Comparison of ENCODE assay signal across 1 cellular context in genomic region chr4:117164338-117164737, GRCh38.
TF ChIP-seq lines count a peak whose summit lies in the region.

No MANE protein-coding gene starts in this region.

TF ChIP-seq in SK-N-SH treated with all-trans-retinoic acid at 6 μM for 48 hours, 23 proteins besides CTCF, POLR2A, EP300 and RAD21 (continued from another document):
- TF ChIP-seq PATZ1 (CRISPR knock-in tag; IDR thresholded peaks at IDR 0.05; ENCODE audit: borderline replicate concordance), result no peak
- TF ChIP-seq ZFP30 (CRISPR knock-in tag; IDR thresholded peaks at IDR 0.05), result no peak
- no peak for TF ChIP-seq POU6F1 (CRISPR knock-in tag; IDR thresholded peaks at IDR 0.05; ENCODE audit: borderline replicate concordance, low read depth)
- no peak for TF ChIP-seq ZNF8 (CRISPR knock-in tag; IDR thresholded peaks at IDR 0.05)
- TF ChIP-seq ZFP3 (CRISPR knock-in tag; IDR thresholded peaks at IDR 0.05), result no peak
- no peak for TF ChIP-seq ARNTL (CRISPR knock-in tag; IDR thresholded peaks at IDR 0.05; ENCODE audit: borderline replicate concordance, low read depth)
- TF ChIP-seq SNAI2 (CRISPR knock-in tag; IDR thresholded peaks at IDR 0.05), result no peak
- no peak for TF ChIP-seq TOX (CRISPR knock-in tag; IDR thresholded peaks at IDR 0.05; ENCODE audit: borderline replicate concordance)
